5 cellular contexts compared by ENCODE assay signal in genomic region chr10:10960534-10960933, GRCh38. TPM values are rescaled to one million over a fixed set of nuclear protein-coding genes. Genes with fewer than 3 reads are reported as not detected.
"Had no signal": no experiment of that assay in that cellular context is flagged by ENCODE, and none has a peak within 500 bp of the region (broad histone marks: within the 10 kb centered on the region; RNA-seq: fewer than 3 reads in every experiment).

No MANE protein-coding gene starts in this region.

- ATAC-seq: GM23338 had no signal

- H3K4me3 ChIP-seq: GM23338 had no signal

- H3K9me3 Mint-ChIP-seq: GM23338, H9 had no signal

- DNase-seq: H9, HCEC 1CT, IMR-90 had no signal

- H3K27ac Mint-ChIP-seq: GM23338, H9 had no signal

- H3K4me3 Mint-ChIP-seq: GM23338, H9 had no signal

- H3K4me1 Mint-ChIP-seq: GM23338 had no signal

RNA-seq across cellular contexts. Expression of gene CELF2, which starts 57.1 kb away (rescaled TPM):
- total RNA-seq: HT-29 had no signal
